In the genomic region with DNA sequence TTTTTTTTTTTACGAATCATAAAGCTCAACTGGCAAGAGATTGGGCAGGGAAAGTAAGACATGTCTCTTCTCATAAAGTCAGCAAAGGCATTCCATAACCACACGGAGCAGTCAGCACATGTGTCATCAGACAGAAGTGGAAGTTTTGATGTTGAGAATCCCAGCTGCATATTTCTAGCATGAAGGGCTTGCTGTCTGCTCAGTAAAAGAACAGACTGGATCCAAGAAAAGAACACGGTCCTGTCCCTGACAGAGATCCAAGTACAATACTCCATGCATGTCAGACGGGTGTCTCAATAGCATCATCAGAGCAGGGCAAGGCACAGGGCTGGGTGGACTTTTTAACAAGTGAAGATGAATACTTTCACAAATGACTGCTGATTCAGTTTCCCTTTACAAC, we compare ENCODE assay signal across 10 cellular contexts. TPM values are rescaled to one million over a fixed set of nuclear protein-coding genes. Genes with fewer than 3 reads are reported as not detected.
A peak's percentile ranks its signal among the peaks of the same experiment; 100 is the strongest.
DNase-seq lines count a peak whose midpoint lies in the region; ATAC-seq and TF ChIP-seq lines count a peak whose summit lies in the region.
"Had no signal": no experiment of that assay in that cellular context is flagged by ENCODE, and none has a peak within 500 bp of the region (broad histone marks: within the 10 kb centered on the region; RNA-seq: fewer than 3 reads in every experiment).

No MANE protein-coding gene starts in this region.

- H3K4me3 ChIP-seq in esophagus squamous epithelium (no peak overlapping the region), aorta (ENCODE audit: low read length in 2 of 2) (no peak overlapping the region)

- ATAC-seq in Right ventricle myocardium inferior (peak; percentile 94), aorta (ENCODE audit: low FRiP score) (peak; percentile 81), HG03159 (IDR thresholded peaks at IDR 0.05; ENCODE audit: unreplicated experiment) (no peak)

- H3K27me3 ChIP-seq in esophagus squamous epithelium (no peaks in the 10 kb centered on the region), aorta (ENCODE audit: control insufficient read depth in 1 of 2, insufficient read depth in 2 of 2, low read length in 1 of 2) (no peaks in the 10 kb centered on the region)

- H3K9me3 ChIP-seq in esophagus squamous epithelium = peaks cover 0 to 7% (median 0%) of the 10 kb centered on the region in 3 donors
- no peaks in the 10 kb centered on the region for H3K9me3 ChIP-seq in aorta (ENCODE audit: control insufficient read depth, low read length)

- no peak for TF ChIP-seq CTCF in esophagus squamous epithelium (IDR thresholded peaks at IDR 0.05)

- H3K36me3 ChIP-seq in esophagus squamous epithelium (no peaks in the 10 kb centered on the region), aorta (ENCODE audit: control insufficient read depth in 1 of 2, insufficient read depth in 2 of 2, low read length in 1 of 2) (no peaks in the 10 kb centered on the region)

- WGBS in esophagus squamous epithelium, 2 donors = 12 to 13% methylated on average over 4 of the region's 4 CpGs
- WGBS in aorta, 2 donors = 3% methylated on average over 4 of the region's 4 CpGs

- H3K27ac ChIP-seq in esophagus squamous epithelium (peak overlapping the region in 3 of 4 donors; percentile 58 to 66 (median 64)), aorta (ENCODE audit: low read depth in 1 of 2, low read length in 2 of 2) (no peak overlapping the region)

- DNase-seq in Right ventricle myocardium inferior (ENCODE audit: missing footprints) (no peak), cardiac septum (ENCODE audit: low spot score) (no peak), esophagus squamous epithelium (lab: John Stamatoyannopoulos, UW) (no peak), myocyte (ENCODE audit: low read depth) (peak; percentile 93), aorta (peak in 1 of 2 donors; percentile 53), NCI-H748 treated with DMSO at 0.1 percent for 48 hours (lab: John Stamatoyannopoulos, UW) (no peak), NCI-H128 (lab: John Stamatoyannopoulos, UW; ENCODE audit: unreplicated experiment) (no peak)
- DNase-seq: NCI-H446 treated with DMSO at 0.1 percent for 48 hours had no signal

- peaks cover 0 to 9% (median 0%) of the 10 kb centered on the region in 3 donors for H3K4me1 ChIP-seq in esophagus squamous epithelium
- H3K4me1 ChIP-seq in aorta (ENCODE audit: control insufficient read depth in 1 of 2, insufficient read depth in 2 of 2, low read length in 2 of 2) = no peaks in the 10 kb centered on the region

- intact Hi-C loops in Right ventricle myocardium inferior (cut with DNase I) (no loop called here), cardiac septum (cut with DNase I) (no loop called here), esophagus squamous epithelium (cut with DNase I) (no loop called here), aorta (cut with DNase I) (no loop called here)

- no peak for TF ChIP-seq POLR2A in esophagus squamous epithelium (IDR thresholded peaks at IDR 0.05)

RNA-seq across cellular contexts. Expression of a gene that starts 38.2 kb away (rescaled TPM):
- total RNA-seq in Right ventricle myocardium inferior (40.7 TPM), cardiac septum (26.2 TPM), esophagus squamous epithelium (10 to 100 TPM in 3 of 4 donors, 1 to 10 TPM in 1; 6.2 to 68.7 (median 18.8) TPM), myocyte (76.1 and 97.0 TPM in 2 replicates), aorta (100 to 1,000 TPM; 213 to 389 TPM)
- 421 TPM for polyA plus RNA-seq in myocyte (2012)
- 10 to 100 TPM in 1 of 2 donors, 1 to 10 TPM in 1; 4.6 to 15.8 TPM for polyA plus RNA-seq in aorta
- polyA plus RNA-seq: IgD-negative memory B cell had no signal

Comparison
In these comparisons a context has a peak if more than half of its experiments do, and no peak if none do; other contexts are left out.
1. H3K27ac ChIP-seq: peak in esophagus squamous epithelium (3 of 4); none in aorta (0 of 2).